Comparison of ENCODE assay signal across 20 cellular contexts in genomic region chr16:49560018-49560830, GRCh38.
A peak's percentile ranks its signal among the peaks of the same experiment; 100 is the strongest.
DNase-seq lines count a peak whose midpoint lies in the region; TF ChIP-seq lines count a peak whose summit lies in the region.
"Had no signal": no experiment of that assay in that cellular context is flagged by ENCODE, and none has a peak within 500 bp of the region (broad histone marks: within the 10 kb centered on the region; RNA-seq: fewer than 3 reads in every experiment).

No MANE protein-coding gene starts in this region.

- no peak overlapping the region for H3K9ac ChIP-seq in fibroblast of lung (ENCODE audit: insufficient read depth, low read length)
- H3K9ac ChIP-seq: BLaER1 had no signal

- intact Hi-C loops in testis (cut with DNase I; ENCODE audit: low total_unique reads) = no loop called here
- intact Hi-C loops in activated CD4-positive, alpha-beta memory T cell treated with anti-CD3 and anti-CD28 coated beads for 36 hours (cut with micrococcal nuclease) = no loop called here

- H3K4me2 ChIP-seq in fibroblast of lung (ENCODE audit: extremely low read depth, insufficient read depth, low read length) = no peak overlapping the region
- H3K4me2 ChIP-seq: BLaER1 had no signal

- H3K27ac ChIP-seq in angular gyrus (ENCODE audit: low read depth, low read length) (peak overlapping the region; percentile 7), fibroblast of lung (ENCODE audit: insufficient read depth, low read length) (no peak overlapping the region), testis (peak overlapping the region in 1 of 2 donors; percentile 44)
- H3K27ac ChIP-seq: BLaER1, cardiac muscle cell, SJSA1 had no signal

- no peak overlapping the region for H3K4me3 ChIP-seq in fibroblast of lung (replicated peaks in 1 of 4; ENCODE audit: control extremely low read depth in 1 of 4, insufficient read depth in 1 of 4, low read depth in 3 of 4, low read length in 4 of 4)
- no peak overlapping the region for H3K4me3 ChIP-seq in testis
- H3K4me3 ChIP-seq: BLaER1, cardiac muscle cell, SJSA1, skin epidermis had no signal

- no peaks in the 10 kb centered on the region for H3K4me1 Mint-ChIP-seq in activated CD4-positive, alpha-beta memory T cell treated with anti-CD3 and anti-CD28 coated beads for 36 hours (ENCODE audit: low read depth)
- H3K4me1 Mint-ChIP-seq: immature natural killer cell had no signal

- H3K4me3 Mint-ChIP-seq in activated CD4-positive, alpha-beta memory T cell treated with anti-CD3 and anti-CD28 coated beads for 36 hours = no peak overlapping the region
- H3K4me3 Mint-ChIP-seq: activated naive CD4-positive, alpha-beta T cell treated with anti-CD3 and anti-CD28 coated beads for 36 hours; effector memory CD8-positive, alpha-beta T cell; immature natural killer cell had no signal

- CTCF ChIA-PET in activated CD4-positive, alpha-beta memory T cell treated with anti-CD3 and anti-CD28 coated beads for 36 hours (lab: Charles Lee) = no interaction called here

- H3K79me2 ChIP-seq in fibroblast of lung (ENCODE audit: control insufficient read depth, insufficient read depth, low read length) = no peaks in the 10 kb centered on the region

- no peak for TF ChIP-seq POLR2A in testis (IDR thresholded peaks at IDR 0.05)

- H4K20me1 ChIP-seq in fibroblast of lung (ENCODE audit: control insufficient read depth, extremely low read depth, insufficient read depth, low read length) = no peaks in the 10 kb centered on the region

- H3K27me3 Mint-ChIP-seq in activated CD4-positive, alpha-beta memory T cell treated with anti-CD3 and anti-CD28 coated beads for 36 hours = no peaks in the 10 kb centered on the region
- H3K27me3 Mint-ChIP-seq: effector memory CD8-positive, alpha-beta T cell had no signal

- H3K36me3 Mint-ChIP-seq in activated CD4-positive, alpha-beta memory T cell treated with anti-CD3 and anti-CD28 coated beads for 36 hours = no peaks in the 10 kb centered on the region
- H3K36me3 Mint-ChIP-seq: immature natural killer cell had no signal

- H3K27me3 ChIP-seq in fibroblast of lung (ENCODE audit: control insufficient read depth, insufficient read depth, low read length) (no peaks in the 10 kb centered on the region), testis (no peaks in the 10 kb centered on the region)
- H3K27me3 ChIP-seq: BLaER1, cardiac muscle cell, SJSA1 had no signal

- 68 to 76% methylated on average over 25 of the region's 25 CpGs for WGBS in testis, 2 donors

- H3K4me1 ChIP-seq in fibroblast of lung (ENCODE audit: control insufficient read depth, extremely low read depth, insufficient read depth, low read length) = no peaks in the 10 kb centered on the region
- H3K4me1 ChIP-seq in testis = peaks cover 11% of the 10 kb centered on the region
- H3K4me1 ChIP-seq: SJSA1 had no signal

- DNase-seq in fibroblast of lung (ENCODE audit: low read depth in 2 of 2) (peak; percentile 18 to 86), midbrain (lab: John Stamatoyannopoulos, UW) (peak; percentile 32), testis (peak; percentile 52), HCEC 1CT (no peak), activated T-cell treated with anti-CD3 and anti-CD28 coated beads for 4 hours (no peak)
- no peak for DNase-seq in activated CD4-positive, alpha-beta memory T cell treated with anti-CD3 and anti-CD28 coated beads for 36 hours
- DNase-seq: activated CD4-positive, alpha-beta T cell treated with anti-CD3 and anti-CD28 coated beads for 1 hour; activated CD8-positive, alpha-beta memory T cell treated with anti-CD3 and anti-CD28 coated beads, Interleukin-2, amount 50 U/mL, for 48 hours; activated naive CD4-positive, alpha-beta T cell treated with anti-CD3 and anti-CD28 coated beads for 36 hours; DMS53; effector memory CD8-positive, alpha-beta T cell; immature natural killer cell; mammary epithelial cell; NCI-H446; trophoblast cell had no signal

- no peaks in the 10 kb centered on the region for H3K36me3 ChIP-seq in fibroblast of lung (ENCODE audit: control insufficient read depth, insufficient read depth, low read length)
- H3K36me3 ChIP-seq in testis (ENCODE audit: low read depth, missing control alignments) = no peaks in the 10 kb centered on the region
- H3K36me3 ChIP-seq: cardiac muscle cell, SJSA1 had no signal

- POLR2A ChIA-PET in activated CD4-positive, alpha-beta memory T cell treated with anti-CD3 and anti-CD28 coated beads for 36 hours (lab: Charles Lee) = no interaction called here

- no peak overlapping the region for H3K27ac Mint-ChIP-seq in activated CD4-positive, alpha-beta memory T cell treated with anti-CD3 and anti-CD28 coated beads for 36 hours
- H3K27ac Mint-ChIP-seq: activated naive CD4-positive, alpha-beta T cell treated with anti-CD3 and anti-CD28 coated beads for 36 hours; effector memory CD8-positive, alpha-beta T cell; immature natural killer cell had no signal

- no peak for TF ChIP-seq CTCF in fibroblast of lung (conservative IDR thresholded peaks at IDR 0.05 in 1 of 2, IDR thresholded peaks at IDR 0.05 in 1 of 2; ENCODE audit: low read depth in 1 of 2, low read length in 2 of 2)
- no peak for TF ChIP-seq CTCF in testis (IDR thresholded peaks at IDR 0.05)

- H3K9me3 ChIP-seq in fibroblast of lung (ENCODE audit: control insufficient read depth, insufficient read depth, low read depth, low read length) = no peaks in the 10 kb centered on the region
- no peaks in the 10 kb centered on the region for H3K9me3 ChIP-seq in testis
- H3K9me3 ChIP-seq: BLaER1, SJSA1 had no signal

- no peak overlapping the region for H2AFZ ChIP-seq in fibroblast of lung (ENCODE audit: low read length)

- H3K9me3 Mint-ChIP-seq in activated CD4-positive, alpha-beta memory T cell treated with anti-CD3 and anti-CD28 coated beads for 36 hours = no peaks in the 10 kb centered on the region
- H3K9me3 Mint-ChIP-seq: activated naive CD4-positive, alpha-beta T cell treated with anti-CD3 and anti-CD28 coated beads for 36 hours; effector memory CD8-positive, alpha-beta T cell; immature natural killer cell had no signal

Comparison
In these comparisons a context has a peak if more than half of its experiments do, and no peak if none do; other contexts are left out.
1. DNase-seq: peak in fibroblast of lung (2 of 2), midbrain (single experiment) and testis (single experiment); none in HCEC 1CT (single experiment), activated T-cell treated with anti-CD3 and anti-CD28 coated beads for 4 hours (single experiment) and activated CD4-positive, alpha-beta memory T cell treated with anti-CD3 and anti-CD28 coated beads for 36 hours (single experiment).